Comparison of ENCODE assay signal across 8 cellular contexts in the genomic region with DNA sequence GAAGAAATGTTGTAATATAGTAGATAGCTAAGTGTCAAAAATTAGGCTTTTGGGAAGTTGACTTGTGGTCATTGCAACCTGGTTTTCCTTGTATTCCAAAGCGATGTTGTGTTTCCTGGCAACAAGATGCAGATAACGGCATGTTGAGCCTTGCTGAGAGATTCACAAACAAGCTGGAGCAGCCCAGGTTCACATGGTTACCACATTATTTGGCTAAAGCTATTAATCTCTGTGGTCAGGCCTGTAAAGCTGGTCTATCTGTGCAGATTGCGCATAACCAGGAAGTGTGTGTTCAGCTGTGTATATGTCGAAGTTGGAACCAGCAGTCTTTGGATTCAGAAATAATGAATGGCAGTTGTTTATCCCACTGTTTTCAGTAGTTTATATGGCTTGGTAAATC. TPM values are rescaled to one million over a fixed set of nuclear protein-coding genes. Genes with fewer than 3 reads are reported as not detected.
A peak's percentile ranks its signal among the peaks of the same experiment; 100 is the strongest.
DNase-seq lines count a peak whose midpoint lies in the region; ATAC-seq, FAIRE-seq and TF ChIP-seq lines count a peak whose summit lies in the region.

No MANE protein-coding gene starts in this region.

- no peaks in the 10 kb centered on the region for H3K9me3 Mint-ChIP-seq in activated T-helper 2 cell treated with anti-CD3 and anti-CD28 coated beads, Interferon-gamma antibody, Interleukin-2, Interleukin-4, amounts not matched to agents 10 μg/mL and 5 μg/mL and 100 μg/mL, durations not matched to agents 14 hours and 24 hours and 36 hours

- H3K27ac Mint-ChIP-seq in activated T-helper 2 cell treated with anti-CD3 and anti-CD28 coated beads, Interferon-gamma antibody, Interleukin-2, Interleukin-4, amounts not matched to agents 10 μg/mL and 5 μg/mL and 100 μg/mL, durations not matched to agents 14 hours and 24 hours and 36 hours: no peak overlapping the region

- intact Hi-C loops in activated T-helper 2 cell treated with anti-CD3 and anti-CD28 coated beads, Interferon-gamma antibody, Interleukin-2, Interleukin-4, amounts not matched to agents 10 μg/mL and 5 μg/mL and 100 μg/mL, durations not matched to agents 14 hours and 24 hours and 36 hours (cut with micrococcal nuclease): no loop called here

- H3K4me3 Mint-ChIP-seq in activated T-helper 2 cell treated with anti-CD3 and anti-CD28 coated beads, Interferon-gamma antibody, Interleukin-2, Interleukin-4, amounts not matched to agents 10 μg/mL and 5 μg/mL and 100 μg/mL, durations not matched to agents 14 hours and 24 hours and 36 hours (ENCODE audit: low read depth): peak overlapping the region; percentile 49

- no peaks in the 10 kb centered on the region for H3K27me3 Mint-ChIP-seq in activated T-helper 2 cell treated with anti-CD3 and anti-CD28 coated beads, Interferon-gamma antibody, Interleukin-2, Interleukin-4, amounts not matched to agents 10 μg/mL and 5 μg/mL and 100 μg/mL, durations not matched to agents 14 hours and 24 hours and 36 hours (ENCODE audit: low read depth)

- peak; percentile 68 for FAIRE-seq in islet of Langerhans (lab: Jason Lieb, UNC)

- no peak for TF ChIP-seq CTCF in GM13976 (IDR thresholded peaks at IDR 0.05; ENCODE audit: borderline replicate concordance, control extremely low read depth, extremely low read depth, insufficient read depth, missing control alignments)

- ATAC-seq in GM18517 (IDR thresholded peaks at IDR 0.05; ENCODE audit: unreplicated experiment) (peak; percentile 50), HG02943 (IDR thresholded peaks at IDR 0.05; ENCODE audit: low read depth, unreplicated experiment) (peak; percentile 68)

- in situ Hi-C loops in GM13976 (cut with MboI; ENCODE audit: low sequenced_read_pairs, unreplicated experiment): loop anchor here (10.0 kb wide), 1 partner anchor 134 kb away; no protein-coding TSS in a partner anchor

- H3K4me1 Mint-ChIP-seq in activated T-helper 2 cell treated with anti-CD3 and anti-CD28 coated beads, Interferon-gamma antibody, Interleukin-2, Interleukin-4, amounts not matched to agents 10 μg/mL and 5 μg/mL and 100 μg/mL, durations not matched to agents 14 hours and 24 hours and 36 hours (ENCODE audit: low read depth): peaks cover 76% of the 10 kb centered on the region

- DNase-seq in AML-193 (lab: John Stamatoyannopoulos, UW) (peak; percentile 91 to 97), NCI-H2081 (lab: John Stamatoyannopoulos, UW) (peak; percentile 85 to 95), ureter (ENCODE audit: low spot score) (peak; percentile 84), GM13976 (ENCODE audit: low spot score) (no peak)
- no peak for DNase-seq in activated T-helper 2 cell treated with anti-CD3 and anti-CD28 coated beads, Interferon-gamma antibody, Interleukin-2, Interleukin-4, amounts not matched to agents 10 μg/mL and 5 μg/mL and 100 μg/mL, durations not matched to agents 14 hours and 24 hours and 36 hours (ENCODE audit: low spot score)

- H3K36me3 Mint-ChIP-seq in activated T-helper 2 cell treated with anti-CD3 and anti-CD28 coated beads, Interferon-gamma antibody, Interleukin-2, Interleukin-4, amounts not matched to agents 10 μg/mL and 5 μg/mL and 100 μg/mL, durations not matched to agents 14 hours and 24 hours and 36 hours (ENCODE audit: low read depth): peaks cover 66% of the 10 kb centered on the region

RNA-seq across cellular contexts. Expression of a gene that starts 6.6 kb away (rescaled TPM):
- total RNA-seq in activated T-helper 2 cell treated with anti-CD3 and anti-CD28 coated beads, Interferon-gamma antibody, Interleukin-2, Interleukin-4, amounts not matched to agents 10 μg/mL and 5 μg/mL and 100 μg/mL, durations not matched to agents 14 hours and 24 hours and 36 hours: 22.1 and 22.8 TPM in 2 replicates
- 30.2 TPM for total RNA-seq in ureter

Comparison
In these comparisons a context has a peak if more than half of its experiments do, and no peak if none do; other contexts are left out.
1. DNase-seq: peak in AML-193 (2 of 2), NCI-H2081 (2 of 2) and ureter (single experiment); none in activated T-helper 2 cell treated with anti-CD3 and anti-CD28 coated beads, Interferon-gamma antibody, Interleukin-2, Interleukin-4, amounts not matched to agents 10 μg/mL and 5 μg/mL and 100 μg/mL, durations not matched to agents 14 hours and 24 hours and 36 hours (single experiment) and GM13976 (single experiment).